8 cellular contexts compared by ENCODE assay signal in the genomic region with DNA sequence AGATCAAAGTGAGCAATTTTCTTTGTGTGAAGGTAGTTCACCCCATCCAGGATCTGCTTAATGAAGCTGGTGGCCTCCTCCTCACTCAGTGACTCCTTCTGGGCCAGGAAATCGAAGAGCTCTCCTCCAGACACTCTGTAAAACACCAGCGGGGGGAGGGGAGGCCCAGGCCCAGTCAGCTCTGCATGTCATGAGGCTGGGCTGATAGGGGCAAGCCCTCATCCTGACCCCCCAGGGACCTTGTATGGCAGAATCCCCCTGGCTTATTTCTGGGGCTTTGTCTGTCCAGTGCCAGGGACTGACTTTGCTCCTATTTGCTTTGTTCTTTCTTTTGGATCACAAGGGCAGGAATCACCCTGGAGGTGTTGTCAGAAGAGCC.
DNase-seq lines count a peak whose midpoint lies in the region; ATAC-seq and TF ChIP-seq lines count a peak whose summit lies in the region.

No MANE protein-coding gene starts in this region.

- H3K27ac ChIP-seq in CD8-positive, alpha-beta T cell (ENCODE audit: low read depth, low read length) = peak overlapping the region; percentile 16
- no peak overlapping the region for H3K27ac ChIP-seq in testis

- 73 to 78% methylated on average over 2 of the region's 2 CpGs for WGBS in testis, 2 donors

- peak in 6 of 7 experiments; percentile 22 to 67 (median 57) for DNase-seq in CD8-positive, alpha-beta T cell
- peak; percentile 73 for DNase-seq in activated CD8-positive, alpha-beta memory T cell treated with anti-CD3 and anti-CD28 coated beads, Interleukin-2, amount 50 U/mL, for 48 hours
- DNase-seq in neural crest cell (ENCODE audit: low read depth, low spot score) = no peak
- DNase-seq in hippocampal formation (lab: John Stamatoyannopoulos, UW) = no peak
- no peak for DNase-seq in A172 (ENCODE audit: low spot score)
- DNase-seq in HPDE6-E6E7 (ENCODE audit: extremely low spot score) = no peak
- DNase-seq in testis = no peak

- peaks cover 36% of the 10 kb centered on the region for H3K4me1 Mint-ChIP-seq in CD8-positive, alpha-beta T cell (ENCODE audit: low read depth)
- peaks cover 47% of the 10 kb centered on the region for H3K4me1 Mint-ChIP-seq in neural crest cell

- intact Hi-C loops in CD8-positive, alpha-beta T cell (cut with DNase I, micrococcal nuclease) = no loop called here
- intact Hi-C loops in testis (cut with DNase I; ENCODE audit: low total_unique reads) = no loop called here

- no peaks in the 10 kb centered on the region for H3K9me3 Mint-ChIP-seq in CD8-positive, alpha-beta T cell
- no peaks in the 10 kb centered on the region for H3K9me3 Mint-ChIP-seq in neural crest cell

- peaks cover 35% of the 10 kb centered on the region for H3K4me1 ChIP-seq in CD8-positive, alpha-beta T cell (ENCODE audit: insufficient read depth, low read length)
- H3K4me1 ChIP-seq in testis = no peaks in the 10 kb centered on the region

- peak overlapping the region; percentile 96 for H3K27ac Mint-ChIP-seq in CD8-positive, alpha-beta T cell
- peak overlapping the region; percentile 4 for H3K27ac Mint-ChIP-seq in neural crest cell (ENCODE audit: unreplicated experiment)

- H3K4me3 Mint-ChIP-seq in CD8-positive, alpha-beta T cell = peak overlapping the region; percentile 58
- no peak overlapping the region for H3K4me3 Mint-ChIP-seq in neural crest cell

- TF ChIP-seq POLR2A in testis (IDR thresholded peaks at IDR 0.05) = no peak

- POLR2A ChIA-PET in CD8-positive, alpha-beta T cell (lab: Charles Lee) = interaction anchor here (0.7 to 1.7 kb wide), 5 partner anchors 17 to 111 kb away, joined by 3 to 5 read pairs (median 3); no protein-coding TSS in a partner anchor

- CTCF ChIA-PET in CD8-positive, alpha-beta T cell (lab: Charles Lee) = interaction anchor here (0.6 to 1.5 kb wide), 8 partner anchors 9 to 907 kb away, joined by 3 to 6 read pairs (median 4); no protein-coding TSS in a partner anchor

- no peaks in the 10 kb centered on the region for H3K27me3 ChIP-seq in CD8-positive, alpha-beta T cell (ENCODE audit: insufficient read depth, low read length)
- no peaks in the 10 kb centered on the region for H3K27me3 ChIP-seq in testis

- H3K36me3 Mint-ChIP-seq in CD8-positive, alpha-beta T cell = no peaks in the 10 kb centered on the region
- no peaks in the 10 kb centered on the region for H3K36me3 Mint-ChIP-seq in neural crest cell (ENCODE audit: low read depth)

- H3K9me3 ChIP-seq in CD8-positive, alpha-beta T cell (ENCODE audit: low read length) = no peaks in the 10 kb centered on the region
- H3K9me3 ChIP-seq in testis = no peaks in the 10 kb centered on the region

- H3K36me3 ChIP-seq in CD8-positive, alpha-beta T cell (ENCODE audit: insufficient read depth, low read length) = no peaks in the 10 kb centered on the region
- no peaks in the 10 kb centered on the region for H3K36me3 ChIP-seq in testis (ENCODE audit: low read depth, missing control alignments)

- no peak overlapping the region for H3K4me3 ChIP-seq in CD8-positive, alpha-beta T cell (ENCODE audit: low read depth, low read length)
- H3K4me3 ChIP-seq in testis = no peak overlapping the region

- peak; percentile 88 for ATAC-seq in CD8-positive, alpha-beta T cell
- peak; percentile 25 for ATAC-seq in HG02884 (IDR thresholded peaks at IDR 0.05; ENCODE audit: unreplicated experiment)

- TF ChIP-seq CTCF in CD8-positive, alpha-beta T cell (IDR thresholded peaks at IDR 0.05) = no peak
- TF ChIP-seq CTCF in neural crest cell (conservative IDR thresholded peaks at IDR 0.05) (no peak), testis (IDR thresholded peaks at IDR 0.05) (no peak)

- H3K27me3 Mint-ChIP-seq in CD8-positive, alpha-beta T cell (ENCODE audit: low read depth) = no peaks in the 10 kb centered on the region
- no peaks in the 10 kb centered on the region for H3K27me3 Mint-ChIP-seq in neural crest cell (ENCODE audit: low read depth)

Comparison
In these comparisons a context has a peak if more than half of its experiments do, and no peak if none do; other contexts are left out.
1. DNase-seq: peak in CD8-positive, alpha-beta T cell (6 of 7) and activated CD8-positive, alpha-beta memory T cell treated with anti-CD3 and anti-CD28 coated beads, Interleukin-2, amount 50 U/mL, for 48 hours (single experiment); none in neural crest cell (single experiment), hippocampal formation (0 of 2), A172 (single experiment), HPDE6-E6E7 (single experiment) and testis (single experiment).